Comparison of ENCODE assay signal across 9 cellular contexts in genomic region chr7:100602889-100603696, GRCh38. TPM values are rescaled to one million over a fixed set of nuclear protein-coding genes. Genes with fewer than 3 reads are reported as not detected.
DNase-seq lines count a peak whose midpoint lies in the region; ATAC-seq and TF ChIP-seq lines count a peak whose summit lies in the region.
"Had no signal": no experiment of that assay in that cellular context is flagged by ENCODE, and none has a peak within 500 bp of the region (broad histone marks: within the 10 kb centered on the region; RNA-seq: fewer than 3 reads in every experiment).

No MANE protein-coding gene starts in this region.

- no peaks in the 10 kb centered on the region for H3K9me2 ChIP-seq in OCI-LY7 (ENCODE audit: insufficient read depth, low read length)

- no peak for TF ChIP-seq POLR2A in esophagus muscularis mucosa (IDR thresholded peaks at IDR 0.05; ENCODE audit: low read depth)

- no peaks in the 10 kb centered on the region for H4K20me1 ChIP-seq in OCI-LY7 (ENCODE audit: insufficient read depth, low read length)

- no peaks in the 10 kb centered on the region for H3K36me3 Mint-ChIP-seq in CD8-positive, alpha-beta T cell

- H3K9me3 Mint-ChIP-seq in CD8-positive, alpha-beta T cell: no peaks in the 10 kb centered on the region

- H2AFZ ChIP-seq in OCI-LY7 (ENCODE audit: low read length) (peak overlapping the region; percentile 59; the same call in 1 of the 2 replicates), neuron (ENCODE audit: low read depth, low read length) (no peak overlapping the region)

- no peaks in the 10 kb centered on the region for H3K79me2 ChIP-seq in OCI-LY7 (ENCODE audit: insufficient read depth, low read depth, low read length)

- POLR2A ChIA-PET in CD8-positive, alpha-beta T cell (lab: Charles Lee): interaction anchor here (0.9 to 2.2 kb wide), 3 partner anchors 9 to 91 kb away, joined by 4 to 11 read pairs (median 7); partner anchors contain the start of genes FBXO24, GIGYF1, LRCH4 and MOSPD3
- POLR2A ChIA-PET in OCI-LY7 (lab: Charles Lee): interaction anchor here (0.6 to 1.9 kb wide), 5 partner anchors 9 to 174 kb away, joined by 3 to 7 read pairs (median 4); partner anchors contain the start of gene MOSPD3

- CTCF ChIA-PET in CD8-positive, alpha-beta T cell (lab: Charles Lee): interaction anchor here (0.6 to 3.0 kb wide), 6 partner anchors 10 to 149 kb away, joined by 3 to 11 read pairs (median 4); partner anchors contain the start of genes FBXO24, LRCH4 and MOSPD3
- CTCF ChIA-PET in OCI-LY7 (lab: Charles Lee; ENCODE audit: unreplicated experiment): interaction anchor here (0.6 to 1.4 kb wide), 3 partner anchors 9 to 23 kb away, joined by 4 to 7 read pairs (median 7); partner anchors contain the start of genes FBXO24 and MOSPD3

- no peak for TF ChIP-seq CTCF in CD8-positive, alpha-beta T cell (IDR thresholded peaks at IDR 0.05)
- TF ChIP-seq CTCF in OCI-LY7 (conservative IDR thresholded peaks at IDR 0.05; ENCODE audit: low read length) (no peak), esophagus muscularis mucosa (IDR thresholded peaks at IDR 0.05) (no peak)

- 47% methylated on average over 13 of the region's 20 CpGs for WGBS in esophagus muscularis mucosa

- H3K4me1 ChIP-seq in CD8-positive, alpha-beta T cell (ENCODE audit: insufficient read depth, low read length): peaks cover 19% of the 10 kb centered on the region
- H3K4me1 ChIP-seq in OCI-LY7 (ENCODE audit: insufficient read depth, low read length, poor library complexity, severe bottlenecking) (peaks cover 13% of the 10 kb centered on the region), esophagus muscularis mucosa (peaks cover 20 to 48% (median 43%) of the 10 kb centered on the region in 4 donors), neuron (ENCODE audit: insufficient read depth, low read length) (peaks cover 33% of the 10 kb centered on the region)

- peak overlapping the region; percentile 79 for H3K4me2 ChIP-seq in OCI-LY7 (ENCODE audit: low read length)

- H3K27ac Mint-ChIP-seq in CD8-positive, alpha-beta T cell: no peak overlapping the region

- ATAC-seq in CD8-positive, alpha-beta T cell: no peak
- ATAC-seq in HG03108 (IDR thresholded peaks at IDR 0.05; ENCODE audit: unreplicated experiment): no peak

- peak overlapping the region; percentile 57 for H3K4me3 ChIP-seq in CD8-positive, alpha-beta T cell (ENCODE audit: low read depth, low read length)
- H3K4me3 ChIP-seq in OCI-LY7 (ENCODE audit: low read depth, low read length, poor library complexity, severe bottlenecking) (peak overlapping the region; percentile 76), esophagus muscularis mucosa (peak overlapping the region; percentile 66 to 90 (median 74)), neuron (ENCODE audit: low read length) (peak overlapping the region; percentile 33)

- peak overlapping the region; percentile 85 for H3K4me3 Mint-ChIP-seq in CD8-positive, alpha-beta T cell

- no peaks in the 10 kb centered on the region for H3K36me3 ChIP-seq in CD8-positive, alpha-beta T cell (ENCODE audit: insufficient read depth, low read length)
- H3K36me3 ChIP-seq in OCI-LY7 (ENCODE audit: insufficient read depth, low read length) (no peaks in the 10 kb centered on the region), esophagus muscularis mucosa (no peaks in the 10 kb centered on the region), neuron (ENCODE audit: insufficient read depth, low read length) (no peaks in the 10 kb centered on the region)

- no peaks in the 10 kb centered on the region for H3K27me3 ChIP-seq in CD8-positive, alpha-beta T cell (ENCODE audit: insufficient read depth, low read length)
- H3K27me3 ChIP-seq in esophagus muscularis mucosa: no peaks in the 10 kb centered on the region
- H3K27me3 ChIP-seq in neuron (ENCODE audit: insufficient read depth, low read length): no peaks in the 10 kb centered on the region

- BruUV-seq in OCI-LY7 (replicated peaks; lab: Mats Ljungman, UMichigan): no TSS peak

- DNase-seq in CD8-positive, alpha-beta T cell: no peak
- DNase-seq in OCI-LY7 (ENCODE audit: low spot score) (no peak), esophagus muscularis mucosa (ENCODE audit: extremely low spot score) (peak; percentile 95), OCI-M1 (lab: John Stamatoyannopoulos, UW) (no peak), putamen (ENCODE audit: low spot score) (no peak), SW 1271 (lab: John Stamatoyannopoulos, UW) (no peak)

- no peak for TF ChIP-seq EP300 in esophagus muscularis mucosa (IDR thresholded peaks at IDR 0.05)

- peaks cover 24% of the 10 kb centered on the region for H3K4me1 Mint-ChIP-seq in CD8-positive, alpha-beta T cell (ENCODE audit: low read depth)

- intact Hi-C loops in CD8-positive, alpha-beta T cell (cut with DNase I, micrococcal nuclease): loop anchor here in 1 of 2 experiments (5.0 kb wide), 1 partner anchor 249 kb away; the partner anchor contains the start of gene SLC12A9
- intact Hi-C loops in OCI-LY7 (cut with micrococcal nuclease; ENCODE audit: unreplicated experiment) (no loop called here), esophagus muscularis mucosa (cut with DNase I) (loop anchor here (2.0 to 10.0 kb wide), 3 partner anchors 16 to 252 kb away; partner anchors contain the start of genes FBXO24, GIGYF1, LRCH4 and SLC12A9)

- peak overlapping the region; percentile 53 for H3K27ac ChIP-seq in CD8-positive, alpha-beta T cell (ENCODE audit: low read depth, low read length)
- no peak overlapping the region for H3K27ac ChIP-seq in OCI-LY7 (ENCODE audit: low read depth, low read length, poor library complexity, severe bottlenecking)
- peak overlapping the region; percentile 84 to 89 (median 86) for H3K27ac ChIP-seq in esophagus muscularis mucosa (replicated peaks in 1 of 4)

- no peaks in the 10 kb centered on the region for H3K27me3 Mint-ChIP-seq in CD8-positive, alpha-beta T cell (ENCODE audit: low read depth)

- H3K9me3 ChIP-seq in CD8-positive, alpha-beta T cell (ENCODE audit: low read length): no peaks in the 10 kb centered on the region
- H3K9me3 ChIP-seq in OCI-LY7 (ENCODE audit: low read length) (no peaks in the 10 kb centered on the region), esophagus muscularis mucosa (no peaks in the 10 kb centered on the region), neuron (ENCODE audit: low read length) (no peaks in the 10 kb centered on the region)

RNA-seq across cellular contexts. Expression of gene PCOLCE, which starts 0.9 kb away (rescaled TPM):
- total RNA-seq in CD8-positive, alpha-beta T cell: 1 to 10 TPM; 7.9 to 8.0 TPM
- 8.8 and 27.6 TPM in 2 replicates for total RNA-seq in OCI-LY7 (2014; rRNA removed; shearing (Covaris generic))
- total RNA-seq in OCI-LY7 (2022) (32.3 and 38.3 TPM in 2 replicates), esophagus muscularis mucosa (10 to 100 TPM; 12.0 to 42.2 (median 18.3) TPM)

RNA-seq across cellular contexts. Expression of gene MOSPD3, which starts 9.2 kb away (rescaled TPM):
- 10 to 100 TPM; 10.3 to 10.5 TPM for total RNA-seq in CD8-positive, alpha-beta T cell
- 7.1 and 12.0 TPM in 2 replicates for total RNA-seq in OCI-LY7 (2014; rRNA removed; shearing (Covaris generic))
- total RNA-seq in OCI-LY7 (2022) (10.4 and 15.1 TPM in 2 replicates), esophagus muscularis mucosa (10 to 100 TPM in 3 of 4 donors, 1 to 10 TPM in 1; 6.6 to 16.8 (median 12.0) TPM)

RNA-seq across cellular contexts. Expression of gene FBXO24, which starts 17.0 kb away (rescaled TPM):
- under 1 TPM; 0.30 to 0.53 TPM for total RNA-seq in CD8-positive, alpha-beta T cell
- 0.16 TPM in 1 of 2 replicates, not detected in the other for total RNA-seq in OCI-LY7 (2014; rRNA removed; shearing (Covaris generic))
- 1.2 and 1.7 TPM in 2 replicates for total RNA-seq in OCI-LY7 (2022)
- under 1 TPM; 0.13 to 0.83 (median 0.48) TPM for total RNA-seq in esophagus muscularis mucosa

RNA-seq across cellular contexts. Expression of gene LRCH4, which starts 17.2 kb away (rescaled TPM):
- 100 to 1,000 TPM; 244 to 254 TPM for total RNA-seq in CD8-positive, alpha-beta T cell
- 30.3 and 39.2 TPM in 2 replicates for total RNA-seq in OCI-LY7 (2014; rRNA removed; shearing (Covaris generic))
- total RNA-seq in OCI-LY7 (2022) (72.0 and 75.5 TPM in 2 replicates), esophagus muscularis mucosa (10 to 100 TPM; 36.2 to 53.2 (median 44.0) TPM)

RNA-seq across cellular contexts. Expression of gene SAP25, which starts 29.4 kb away (rescaled TPM):
- total RNA-seq in CD8-positive, alpha-beta T cell: 10 to 100 TPM; 30.2 to 30.5 TPM
- total RNA-seq in OCI-LY7 (2014; rRNA removed; shearing (Covaris generic)): 1.2 and 1.5 TPM in 2 replicates
- 12.7 and 14.0 TPM in 2 replicates for total RNA-seq in OCI-LY7 (2022)
- total RNA-seq in esophagus muscularis mucosa: under 1 TPM in 2 of 4 donors, not detected in 2; 0.83 to 0.92 TPM
- total RNA-seq: frontal cortex had no signal
